In genomic region chr1:232598837-232599177, GRCh38 we compare ENCODE assay signal across 1 cellular context.
A peak's percentile ranks its signal among the peaks of the same experiment; 100 is the strongest.
TF ChIP-seq lines count a peak whose summit lies in the region.

No MANE protein-coding gene starts in this region.

TF ChIP-seq in HEK293, 187 proteins besides CTCF, POLR2A, EP300 and RAD21 (continued from another document):
- no peak; the same call in 1 of the 2 replicates for TF ChIP-seq ZSCAN4 (tag by site-specific recombination; IDR thresholded peaks at IDR 0.05)
- no peak for TF ChIP-seq ZFP37 (tag by site-specific recombination; IDR thresholded peaks at IDR 0.05)
- TF ChIP-seq ZNF24 (tag by site-specific recombination; IDR thresholded peaks at IDR 0.05) = peak; percentile 83; the same call in 1 of the 2 replicates
- TF ChIP-seq ZNF366 (tag by site-specific recombination; conservative IDR thresholded peaks at IDR 0.05) = no peak
- TF ChIP-seq ZNF664 (tag by site-specific recombination; IDR thresholded peaks at IDR 0.05) = no peak
- no peak for TF ChIP-seq EGR2 (tag by site-specific recombination; IDR thresholded peaks at IDR 0.05; ENCODE audit: low read depth)
- TF ChIP-seq ZNF692 (tag by site-specific recombination; IDR thresholded peaks at IDR 0.05) = no peak
- no peak for TF ChIP-seq ZNF416 (tag by site-specific recombination; IDR thresholded peaks at IDR 0.05)
- TF ChIP-seq ZNF394 (tag by site-specific recombination; IDR thresholded peaks at IDR 0.05; ENCODE audit: borderline replicate concordance) = no peak
- no peak for TF ChIP-seq ZNF571 (tag by site-specific recombination; IDR thresholded peaks at IDR 0.05)
- no peak for TF ChIP-seq TRIM28 (IDR thresholded peaks at IDR 0.05; ENCODE audit: borderline replicate concordance, low read length)
- TF ChIP-seq ZNF37A (tag by site-specific recombination; IDR thresholded peaks at IDR 0.05) = no peak
- TF ChIP-seq PATZ1 (tag by site-specific recombination; IDR thresholded peaks at IDR 0.05) = no peak
- TF ChIP-seq WT1 (tag by site-specific recombination; IDR thresholded peaks at IDR 0.05) = no peak
- TF ChIP-seq INSM2 (tag by site-specific recombination; IDR thresholded peaks at IDR 0.05) = no peak
- TF ChIP-seq ZNF518A (tag by site-specific recombination; conservative IDR thresholded peaks at IDR 0.05; ENCODE audit: low read depth) = no peak
- no peak for TF ChIP-seq ZFP41 (tag by site-specific recombination; IDR thresholded peaks at IDR 0.05; ENCODE audit: borderline replicate concordance)
- 0 out of 2 replicates have a peak, but pooled peaks have one; percentile 10 for TF ChIP-seq ZNF449 (tag by site-specific recombination; IDR thresholded peaks at IDR 0.05)
- 0 out of 2 replicates have a peak, but pooled peaks have one; percentile 48 for TF ChIP-seq REPIN1 (tag by site-specific recombination; IDR thresholded peaks at IDR 0.05; ENCODE audit: low read depth)
